Comparison of ENCODE assay signal across 25 cellular contexts in genomic region chr16:12600116-12600515, GRCh38.
DNase-seq lines count a peak whose midpoint lies in the region; ATAC-seq, FAIRE-seq and TF ChIP-seq lines count a peak whose summit lies in the region.
"Had no signal": no experiment of that assay in that cellular context is flagged by ENCODE, and none has a peak within 500 bp of the region (broad histone marks: within the 10 kb centered on the region; RNA-seq: fewer than 3 reads in every experiment).

No MANE protein-coding gene starts in this region.

- DNase-seq in HepG2 (ENCODE audit: low spot score) (no peak), right lobe of liver (no peak), Peyer's patch (peak in 2 of 3 donors; percentile 24 to 25), islet precursor cell (peak; percentile 32), sigmoid colon (peak; percentile 54), HAP-1 (ENCODE audit: low spot score in 2 of 2) (no peak), NCI-H446 (lab: John Stamatoyannopoulos, UW) (no peak), neuronal stem cell (ENCODE audit: low spot score) (no peak)
- DNase-seq: 8988T; ACHN; BE2C; C1 segment of cervical spinal cord; CD4-positive, alpha-beta memory T cell; CD4-positive, CD25-positive, alpha-beta regulatory T cell; CD8-positive, alpha-beta memory T cell; COR-L47; DMS 273 treated with DMSO at 0.1 percent for 48 hours; DMS153; DMS79 treated with DMSO at 0.1 percent for 48 hours; GF-D8 had no signal

- H3K9ac ChIP-seq in HepG2 (ENCODE audit: insufficient read depth, low read depth, low read length), result no peak overlapping the region
- H3K9ac ChIP-seq in neuronal stem cell (ENCODE audit: low read depth, low read length, poor library complexity), result no peak overlapping the region
- H3K9ac ChIP-seq: BLaER1 had no signal

- TF ChIP-seq CTCF in HepG2 (CRISPR knock-in tag; IDR thresholded peaks at IDR 0.05) (no peak), right lobe of liver (IDR thresholded peaks at IDR 0.05) (no peak), Peyer's patch (IDR thresholded peaks at IDR 0.05) (no peak), sigmoid colon (IDR thresholded peaks at IDR 0.05) (no peak)

- H3K36me3 ChIP-seq in HepG2 (replicated peaks in 1 of 2; ENCODE audit: control insufficient read depth in 1 of 2, insufficient read depth in 2 of 2, low read length in 2 of 2), result no peaks in the 10 kb centered on the region
- no peaks in the 10 kb centered on the region for H3K36me3 ChIP-seq in right lobe of liver
- H3K36me3 ChIP-seq in Peyer's patch, result no peaks in the 10 kb centered on the region
- no peaks in the 10 kb centered on the region for H3K36me3 ChIP-seq in sigmoid colon
- no peaks in the 10 kb centered on the region for H3K36me3 ChIP-seq in HAP-1 (replicated peaks)
- no peaks in the 10 kb centered on the region for H3K36me3 ChIP-seq in neuronal stem cell (replicated peaks in 1 of 2; ENCODE audit: control insufficient read depth in 2 of 2, insufficient read depth in 2 of 2, low read length in 2 of 2)
- H3K36me3 ChIP-seq: BE2C, BLaER1 had no signal

- H2BK5ac ChIP-seq in neuronal stem cell (ENCODE audit: low read length), result no peak overlapping the region

- no peak for TF ChIP-seq RAD21 in HepG2 (CRISPR knock-in tag; IDR thresholded peaks at IDR 0.05)

- TF ChIP-seq POLR2A in HepG2 (IDR thresholded peaks at IDR 0.05; ENCODE audit: insufficient read depth in 1 of 2, low read depth in 2 of 2, low read length in 2 of 2) (no peak), right lobe of liver (IDR thresholded peaks at IDR 0.05) (no peak), Peyer's patch (IDR thresholded peaks at IDR 0.05) (no peak), sigmoid colon (IDR thresholded peaks at IDR 0.05) (no peak)

- H3K9me3 ChIP-seq in HepG2 (ENCODE audit: low read length) (peaks cover 7% of the 10 kb centered on the region; the same call in 1 of the 2 replicates), right lobe of liver (no peaks in the 10 kb centered on the region), Peyer's patch (no peaks in the 10 kb centered on the region), sigmoid colon (peaks cover 0 to 3% (median 0%) of the 10 kb centered on the region in 4 donors), HAP-1 (no peaks in the 10 kb centered on the region; the same call in 1 of the 2 replicates), neuronal stem cell (replicated peaks in 1 of 2; ENCODE audit: control insufficient read depth in 2 of 2, insufficient read depth in 1 of 2, low read depth in 1 of 2, low read length in 2 of 2) (no peaks in the 10 kb centered on the region)
- H3K9me3 ChIP-seq: BE2C had no signal

- H2AFZ ChIP-seq in HepG2 (ENCODE audit: low read length) (no peak overlapping the region), neuronal stem cell (ENCODE audit: low read length) (no peak overlapping the region)

- TF ChIP-seq EP300 in HepG2 (IDR thresholded peaks at IDR 0.05; ENCODE audit: low read depth in 2 of 2, low read length in 2 of 2) (no peak), HepG2 (CRISPR knock-in tag; IDR thresholded peaks at IDR 0.05; ENCODE audit: borderline replicate concordance) (no peak), sigmoid colon (IDR thresholded peaks at IDR 0.05) (no peak)

- 0 out of 2 replicates have a peak, but pooled peaks cover 5% of the 10 kb centered on the region for H3K4me1 ChIP-seq in HepG2 (ENCODE audit: insufficient read depth, low read length)
- no peaks in the 10 kb centered on the region for H3K4me1 ChIP-seq in right lobe of liver
- no peaks in the 10 kb centered on the region for H3K4me1 ChIP-seq in Peyer's patch
- no peaks in the 10 kb centered on the region for H3K4me1 ChIP-seq in sigmoid colon
- H3K4me1 ChIP-seq in HAP-1, result no peaks in the 10 kb centered on the region
- no peaks in the 10 kb centered on the region for H3K4me1 ChIP-seq in neuronal stem cell (ENCODE audit: control insufficient read depth in 2 of 2, insufficient read depth in 1 of 2, low read depth in 1 of 2, low read length in 2 of 2)
- H3K4me1 ChIP-seq: BE2C, BLaER1 had no signal

- BruUV-seq in HepG2 (replicated peaks; lab: Mats Ljungman, UMichigan), result no TSS peak

- no peak overlapping the region for H2AK5ac ChIP-seq in neuronal stem cell (ENCODE audit: low read depth, low read length)

- POLR2A ChIA-PET in HepG2 (lab: Yijun Ruan, JAX), result interaction anchor here (3.0 kb wide), 1 partner anchor 13 kb away, joined by 17 read pairs; no protein-coding TSS in a partner anchor

- H2BK12ac ChIP-seq in neuronal stem cell (ENCODE audit: low read length), result no peak overlapping the region

- no peak overlapping the region for H3K14ac ChIP-seq in neuronal stem cell (ENCODE audit: low read length)

- no peak overlapping the region for H2BK15ac ChIP-seq in neuronal stem cell (ENCODE audit: low read length)

- ATAC-seq in HepG2, result no peak
- ATAC-seq in right lobe of liver, result no peak

- in situ Hi-C loops in HepG2 (cut with HindIII; ENCODE audit: extremely low pct_ligation_motif_present, low pct_unique_long_range_greater_than_20kb), result loop anchor here (10.0 kb wide), 1 partner anchor 55 kb away; no protein-coding TSS in a partner anchor
- in situ Hi-C loops in HAP-1 (cut with MboI; ENCODE audit: low sequenced_read_pairs), result no loop called here

- intact Hi-C loops in HepG2 (cut with micrococcal nuclease; ENCODE audit: unreplicated experiment), result no loop called here
- intact Hi-C loops in right lobe of liver (cut with DNase I), result no loop called here
- intact Hi-C loops in sigmoid colon (cut with DNase I), result no loop called here

- H3K79me1 ChIP-seq in neuronal stem cell (ENCODE audit: low read depth, low read length), result no peaks in the 10 kb centered on the region

- H3K27ac ChIP-seq in HepG2 (ENCODE audit: extremely low read length, insufficient read depth, low read length) (no peak overlapping the region), right lobe of liver (no peak overlapping the region), Peyer's patch (no peak overlapping the region), sigmoid colon (no peak overlapping the region), neuronal stem cell (replicated peaks; ENCODE audit: low read length) (no peak overlapping the region)
- H3K27ac ChIP-seq: BLaER1 had no signal

- no peak overlapping the region for H3K4ac ChIP-seq in neuronal stem cell (ENCODE audit: low read length)

- no peak overlapping the region for H4K8ac ChIP-seq in neuronal stem cell (ENCODE audit: low read depth, low read length)

- WGBS in HepG2 (ENCODE audit: low lambda C conversion rate), result 73% methylated on average over 7 of the region's 10 CpGs
- 83% methylated on average over 2 of the region's 10 CpGs for WGBS in right lobe of liver (ENCODE audit: insufficient coverage, low coverage, low lambda C conversion rate, missing lambda C conversion rate)
- WGBS in sigmoid colon, 2 donors, result 86 to 91% methylated on average over 10 of the region's 10 CpGs
- WGBS in neuronal stem cell (ENCODE audit: extremely low coverage in 2 of 2, insufficient read length in 2 of 2, insufficient replicate concordance in 1 of 2), 2 donors, result no CpG with 5 or more reads among the region's 10 CpGs

- H4K20me1 ChIP-seq in HepG2 (ENCODE audit: insufficient read depth, low read length), result no peaks in the 10 kb centered on the region
- H4K20me1 ChIP-seq: BLaER1 had no signal

- H3K79me2 ChIP-seq in HepG2 (ENCODE audit: insufficient read depth, low read length), result no peaks in the 10 kb centered on the region

- no peak overlapping the region for H2BK120ac ChIP-seq in neuronal stem cell (ENCODE audit: low read depth, low read length)

- no peak overlapping the region for H4K91ac ChIP-seq in neuronal stem cell (ENCODE audit: low read depth, low read length, poor library complexity)

- H3K4me2 ChIP-seq in HepG2 (ENCODE audit: low read depth, low read length) (no peak overlapping the region), neuronal stem cell (ENCODE audit: insufficient read depth, low read length, poor library complexity, severe bottlenecking) (no peak overlapping the region)
- H3K4me2 ChIP-seq: BLaER1 had no signal

- CTCF ChIA-PET in HepG2 (lab: Yijun Ruan, JAX; ENCODE audit: low intra/inter-chr PET ratio, low total read pairs), result no interaction called here

- no peak overlapping the region for H3K23ac ChIP-seq in neuronal stem cell (ENCODE audit: low read depth, low read length, poor library complexity)

- H3K27me3 ChIP-seq in HepG2 (ENCODE audit: control insufficient read depth in 1 of 2, insufficient read depth in 2 of 2, low read length in 2 of 2) (no peaks in the 10 kb centered on the region; a peak in 1 of 5 replicates), right lobe of liver (no peaks in the 10 kb centered on the region), Peyer's patch (no peaks in the 10 kb centered on the region), sigmoid colon (no peaks in the 10 kb centered on the region), HAP-1 (ENCODE audit: low read depth) (no peaks in the 10 kb centered on the region), neuronal stem cell (ENCODE audit: control insufficient read depth in 3 of 3, insufficient read depth in 3 of 3, low read depth in 1 of 3, low read length in 3 of 3) (peaks cover 0 to 3% (median 0%) of the 10 kb centered on the region in 3 experiments)
- H3K27me3 ChIP-seq: BE2C, BLaER1 had no signal

- no peak for FAIRE-seq in HepG2 (lab: Jason Lieb, UNC)
- FAIRE-seq: A204.1, G401.6, GM12891, GM19239 had no signal

- H3K4me3 ChIP-seq in HepG2 (replicated peaks in 1 of 3; ENCODE audit: insufficient read depth in 1 of 3, low read depth in 2 of 3, low read length in 3 of 3) (no peak overlapping the region), right lobe of liver (no peak overlapping the region), Peyer's patch (no peak overlapping the region), sigmoid colon (no peak overlapping the region), HAP-1 (no peak overlapping the region), neuronal stem cell (ENCODE audit: low read length in 2 of 2) (no peak overlapping the region)
- H3K4me3 ChIP-seq: BLaER1 had no signal

- H3K18ac ChIP-seq in neuronal stem cell (ENCODE audit: low read length), result no peak overlapping the region

TF ChIP-seq in HepG2, 621 proteins besides CTCF, POLR2A, EP300 and RAD21 (continues in another document):
- TF ChIP-seq, protein P1, sequence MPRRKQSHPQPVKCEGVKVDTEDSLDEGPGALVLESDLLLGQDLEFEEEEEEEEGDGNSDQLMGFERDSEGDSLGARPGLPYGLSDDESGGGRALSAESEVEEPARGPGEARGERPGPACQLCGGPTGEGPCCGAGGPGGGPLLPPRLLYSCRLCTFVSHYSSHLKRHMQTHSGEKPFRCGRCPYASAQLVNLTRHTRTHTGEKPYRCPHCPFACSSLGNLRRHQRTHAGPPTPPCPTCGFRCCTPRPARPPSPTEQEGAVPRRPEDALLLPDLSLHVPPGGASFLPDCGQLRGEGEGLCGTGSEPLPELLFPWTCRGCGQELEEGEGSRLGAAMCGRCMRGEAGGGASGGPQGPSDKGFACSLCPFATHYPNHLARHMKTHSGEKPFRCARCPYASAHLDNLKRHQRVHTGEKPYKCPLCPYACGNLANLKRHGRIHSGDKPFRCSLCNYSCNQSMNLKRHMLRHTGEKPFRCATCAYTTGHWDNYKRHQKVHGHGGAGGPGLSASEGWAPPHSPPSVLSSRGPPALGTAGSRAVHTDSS (CRISPR knock-in tag; conservative IDR thresholded peaks at IDR 0.05), result 0 out of 2 replicates have a peak, but pooled peaks have one; percentile 25
- TF ChIP-seq ZNF775 (CRISPR knock-in tag; IDR thresholded peaks at IDR 0.05; ENCODE audit: borderline replicate concordance), result no peak
- peak; percentile 26; the same call in 1 of the 2 replicates for TF ChIP-seq NRL (CRISPR knock-in tag; IDR thresholded peaks at IDR 0.05; ENCODE audit: borderline replicate concordance)

Comparison
In these comparisons a context has a peak if more than half of its experiments do, and no peak if none do; other contexts are left out.
1. DNase-seq: peak in Peyer's patch (2 of 3), islet precursor cell (single experiment) and sigmoid colon (single experiment); none in HepG2 (single experiment), right lobe of liver (0 of 3), HAP-1 (0 of 2), NCI-H446 (0 of 2) and neuronal stem cell (single experiment).